ENCODE assay signal across 15 cellular contexts in the genomic region with DNA sequence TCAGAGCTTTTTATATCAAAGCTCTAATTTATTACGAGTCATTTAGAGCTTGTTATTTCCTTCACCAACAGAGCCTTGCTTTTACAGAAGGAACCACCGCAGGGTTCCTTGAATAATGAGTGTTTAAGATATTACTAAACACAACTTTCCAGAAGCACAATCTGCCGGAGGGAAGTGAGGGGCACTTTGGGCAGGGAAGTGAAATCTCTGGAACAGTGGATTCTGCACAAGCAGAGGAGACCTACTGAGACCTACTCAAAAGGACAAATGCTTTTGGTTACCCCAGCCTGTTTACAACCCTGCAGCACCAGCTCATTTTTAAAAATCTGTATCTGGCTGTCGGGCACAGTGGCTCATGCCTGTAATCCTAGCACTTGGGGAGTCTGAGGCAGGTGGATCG. TPM values are rescaled to one million over a fixed set of nuclear protein-coding genes. Genes with fewer than 3 reads are reported as not detected.
DNase-seq lines count a peak whose midpoint lies in the region; TF ChIP-seq lines count a peak whose summit lies in the region.
"Had no signal": no experiment of that assay in that cellular context is flagged by ENCODE, and none has a peak within 500 bp of the region (broad histone marks: within the 10 kb centered on the region; RNA-seq: fewer than 3 reads in every experiment).

No MANE protein-coding gene starts in this region.

- no CpG with 5 or more reads among the region's 5 CpGs for WGBS in H9 (ENCODE audit: extremely low coverage, insufficient read length, low lambda C conversion rate)

- H3K4me1 ChIP-seq in H9 (ENCODE audit: insufficient read depth, low read length) = peaks cover 16% of the 10 kb centered on the region; the same call in 1 of the 2 replicates
- H3K4me1 ChIP-seq: BLaER1 had no signal

- H3K27ac Mint-ChIP-seq in mesothelial cell of epicardium (peak overlapping the region; percentile 95), H9 (no peak overlapping the region; a peak in 1 of 7 replicates)
- H3K27ac Mint-ChIP-seq: CD8-positive, alpha-beta memory T cell had no signal

- peak overlapping the region; percentile 92 for H3K27ac ChIP-seq in SK-N-MC
- H3K27ac ChIP-seq in H9 (ENCODE audit: insufficient read length, low read depth, low read length) = no peak overlapping the region
- H3K27ac ChIP-seq: 22Rv1, BLaER1, HL-60 had no signal

- no peak overlapping the region for H3K4ac ChIP-seq in H9 (ENCODE audit: low read depth, low read length)

- H3K27me3 ChIP-seq in H9 (ENCODE audit: insufficient read depth, low read length) = no peaks in the 10 kb centered on the region
- H3K27me3 ChIP-seq: BLaER1 had no signal

- H3K9me3 Mint-ChIP-seq in mesothelial cell of epicardium = peaks cover 8% of the 10 kb centered on the region
- peaks cover 6 to 7% of the 10 kb centered on the region in 2 experiments; a peak in 4 of 5 replicates for H3K9me3 Mint-ChIP-seq in H9

- H2AK5ac ChIP-seq in H9 (ENCODE audit: insufficient read length, low read length) = no peak overlapping the region

- no peak overlapping the region for H2AFZ ChIP-seq in H9 (ENCODE audit: low read length)

- no peak overlapping the region for H3K9ac ChIP-seq in SK-N-MC (ENCODE audit: insufficient read length)
- H3K9ac ChIP-seq in H9 (ENCODE audit: extremely low read depth, insufficient read length, low read length) = no peak overlapping the region
- H3K9ac ChIP-seq: BLaER1 had no signal

- DNase-seq in DMS 273 (lab: John Stamatoyannopoulos, UW; ENCODE audit: unreplicated experiment) = peak; percentile 60
- no peak for DNase-seq in DMS 273 treated with DMSO at 0.1 percent for 48 hours (lab: John Stamatoyannopoulos, UW)
- peak; percentile 70 for DNase-seq in SK-N-MC (ENCODE audit: low read depth, low spot score)
- no peak for DNase-seq in mesothelial cell of epicardium (ENCODE audit: low spot score in 2 of 2, unreplicated experiment in 2 of 2)
- DNase-seq in retina = peak; percentile 32
- no peak for DNase-seq in H9
- DNase-seq in activated CD4-positive, CD25-positive, alpha-beta regulatory T cell (lab: John Stamatoyannopoulos, UW) = no peak
- DNase-seq in NCI-H187 treated with DMSO at 0.1 percent for 48 hours (lab: John Stamatoyannopoulos, UW) = no peak
- DNase-seq: AML-193; CD8-positive, alpha-beta memory T cell; DMS79 had no signal

- no peak overlapping the region for H3K4me2 ChIP-seq in H9 (ENCODE audit: insufficient read depth, insufficient read length, low read length)
- H3K4me2 ChIP-seq: BLaER1 had no signal

- H3K23me2 ChIP-seq in H9 (ENCODE audit: insufficient read length, low read depth, low read length, poor library complexity, severe bottlenecking) = no peaks in the 10 kb centered on the region

- no peak overlapping the region for H2BK5ac ChIP-seq in H9 (ENCODE audit: insufficient read length, low read length)

- H3K4me1 Mint-ChIP-seq in mesothelial cell of epicardium (peaks cover 71% of the 10 kb centered on the region), H9 (peaks cover 51 to 66% of the 10 kb centered on the region in 2 experiments)
- H3K4me1 Mint-ChIP-seq: CD8-positive, alpha-beta memory T cell had no signal

- H3K36me3 Mint-ChIP-seq in mesothelial cell of epicardium (peaks cover 5% of the 10 kb centered on the region), H9 (ENCODE audit: insufficient read depth in 1 of 3, low read depth in 3 of 3) (peaks cover under 1 to 3% (median 3%) of the 10 kb centered on the region in 3 experiments; a peak in 5 of 7 replicates)
- H3K36me3 Mint-ChIP-seq: CD8-positive, alpha-beta memory T cell had no signal

- no peak overlapping the region for H2BK15ac ChIP-seq in H9 (ENCODE audit: low read depth, low read length)

- no peak overlapping the region for H4K8ac ChIP-seq in H9 (replicated peaks; ENCODE audit: insufficient read length, low read depth, low read length)

- H3K4me3 ChIP-seq in SK-N-MC = peak overlapping the region; percentile 67
- H3K4me3 ChIP-seq: BLaER1 had no signal

- no peak overlapping the region for H3K14ac ChIP-seq in H9 (ENCODE audit: insufficient read depth, low read length)

- no peak for TF ChIP-seq CTCF in mesothelial cell of epicardium (IDR thresholded peaks at IDR 0.05; ENCODE audit: unreplicated experiment)
- no peak for TF ChIP-seq CTCF in H9 (conservative IDR thresholded peaks at IDR 0.05)

- H2BK20ac ChIP-seq in H9 (ENCODE audit: low read depth, low read length, poor library complexity, severe bottlenecking) = no peak overlapping the region

- H3K79me2 ChIP-seq in H9 (ENCODE audit: insufficient read depth, low read length) = no peaks in the 10 kb centered on the region

- H3K79me1 ChIP-seq in H9 (ENCODE audit: insufficient read depth, low read depth, low read length, poor library complexity, severe bottlenecking) = no peaks in the 10 kb centered on the region

- H3K27me3 Mint-ChIP-seq in mesothelial cell of epicardium (ENCODE audit: low read depth) (no peaks in the 10 kb centered on the region), H9 (ENCODE audit: low read depth) (peaks cover 2% of the 10 kb centered on the region; the same call in 1 of the 2 replicates)

- no peaks in the 10 kb centered on the region for H3K9me3 ChIP-seq in SK-N-MC (ENCODE audit: low read depth, low read length)
- H3K9me3 ChIP-seq in H9 (ENCODE audit: control insufficient read depth, low read depth, low read length) = no peaks in the 10 kb centered on the region

- H2BK12ac ChIP-seq in H9 (ENCODE audit: insufficient read length, low read depth, low read length) = no peak overlapping the region

- H3K4me3 Mint-ChIP-seq in mesothelial cell of epicardium = no peak overlapping the region
- no peak overlapping the region; a peak in 1 of 5 replicates for H3K4me3 Mint-ChIP-seq in H9
- H3K4me3 Mint-ChIP-seq: CD8-positive, alpha-beta memory T cell had no signal

- H3K36me3 ChIP-seq in SK-N-MC (ENCODE audit: insufficient read depth, low read length) = no peaks in the 10 kb centered on the region
- H3K36me3 ChIP-seq: BLaER1 had no signal

- H4K5ac ChIP-seq in H9 (ENCODE audit: insufficient read length, low read depth, low read length) = no peak overlapping the region

- H3T11ph ChIP-seq in H9 (ENCODE audit: low read length) = no peak overlapping the region

- H3K18ac ChIP-seq in H9 (ENCODE audit: insufficient read length, low read depth, low read length) = no peak overlapping the region

- no peak overlapping the region for H3K23ac ChIP-seq in H9 (ENCODE audit: insufficient read length, low read depth, low read length)

- no peak overlapping the region for H3K56ac ChIP-seq in H9 (ENCODE audit: insufficient read length, low read depth, low read length)

- no peak overlapping the region for H2BK120ac ChIP-seq in H9 (ENCODE audit: low read depth, low read length, poor library complexity, severe bottlenecking)

- no peaks in the 10 kb centered on the region for H4K20me1 ChIP-seq in H9 (ENCODE audit: control insufficient read depth, insufficient read depth, insufficient read length)
- H4K20me1 ChIP-seq: BLaER1 had no signal

- H4K91ac ChIP-seq in H9 (ENCODE audit: insufficient read length, low read depth, low read length) = no peak overlapping the region

RNA-seq across cellular contexts. Expression of a gene that starts 47.8 kb away (rescaled TPM):
- total RNA-seq in mesothelial cell of epicardium (69.1 to 79.4 TPM (median 72.5 TPM) in 3 replicates), H9 (2021) (100.0 and 105 TPM in 2 replicates)
- total RNA-seq: CD8-positive, alpha-beta memory T cell; G401 had no signal

Comparison
In these comparisons a context has a peak if more than half of its experiments do, and no peak if none do; other contexts are left out.
1. DNase-seq: peak in DMS 273 (single experiment), SK-N-MC (single experiment) and retina (single experiment); none in DMS 273 treated with DMSO at 0.1 percent for 48 hours (single experiment), mesothelial cell of epicardium (0 of 2), H9 (single experiment), activated CD4-positive, CD25-positive, alpha-beta regulatory T cell (0 of 4) and NCI-H187 treated with DMSO at 0.1 percent for 48 hours (single experiment).